ENCODE assay signal across 17 cellular contexts in genomic region chr22:29758959-29759358, GRCh38. TPM values are rescaled to one million over a fixed set of nuclear protein-coding genes. Genes with fewer than 3 reads are reported as not detected.
A peak's percentile ranks its signal among the peaks of the same experiment; 100 is the strongest.
DNase-seq lines count a peak whose midpoint lies in the region; ATAC-seq and TF ChIP-seq lines count a peak whose summit lies in the region.
"Had no signal": no experiment of that assay in that cellular context is flagged by ENCODE, and none has a peak within 500 bp of the region (broad histone marks: within the 10 kb centered on the region; RNA-seq: fewer than 3 reads in every experiment).

No MANE protein-coding gene starts in this region.

- no peaks in the 10 kb centered on the region for H3K36me3 ChIP-seq in cardiac muscle cell
- H3K36me3 ChIP-seq in left ventricle myocardium inferior: no peaks in the 10 kb centered on the region
- no peaks in the 10 kb centered on the region for H3K36me3 ChIP-seq in SJSA1
- no peaks in the 10 kb centered on the region for H3K36me3 ChIP-seq in neural progenitor cell
- H3K36me3 ChIP-seq in tibial nerve: peaks cover 0 to 8% (median 0%) of the 10 kb centered on the region in 3 donors

- TF ChIP-seq CTCF in cardiac muscle cell (IDR thresholded peaks at IDR 0.05; ENCODE audit: low read depth, low read length) (no peak), left ventricle myocardium inferior (IDR thresholded peaks at IDR 0.05; ENCODE audit: borderline replicate concordance) (no peak), neural progenitor cell (IDR thresholded peaks at IDR 0.05) (no peak), tibial nerve (IDR thresholded peaks at IDR 0.05) (no peak), omental fat pad (IDR thresholded peaks at IDR 0.05) (no peak)

- H3K27ac ChIP-seq in cardiac muscle cell (peak overlapping the region; percentile 78), left ventricle myocardium inferior (replicated peaks) (no peak overlapping the region), SJSA1 (peak overlapping the region; percentile 54), neural progenitor cell (no peak overlapping the region), tibial nerve (peak overlapping the region in 3 of 4 donors; percentile 24 to 65 (median 53))

- H2AFZ ChIP-seq in neural progenitor cell (replicated peaks): no peak overlapping the region

- H3K4me3 Mint-ChIP-seq in neural progenitor cell: no peak overlapping the region
- no peak overlapping the region for H3K4me3 Mint-ChIP-seq in activated T-cell treated with anti-CD3 and anti-CD28 coated beads, Interleukin-2, amount 50 U/mL, for 4 hours
- H3K4me3 Mint-ChIP-seq: IgD-negative memory B cell had no signal

- no peak overlapping the region for H3K9ac ChIP-seq in neural progenitor cell

- peaks cover 16% of the 10 kb centered on the region for H4K20me1 ChIP-seq in neural progenitor cell (ENCODE audit: low read depth)

- no peak for TF ChIP-seq POLR2A in tibial nerve (IDR thresholded peaks at IDR 0.05)

- no peaks in the 10 kb centered on the region for H3K9me3 Mint-ChIP-seq in neural progenitor cell
- no peaks in the 10 kb centered on the region for H3K9me3 Mint-ChIP-seq in activated T-cell treated with anti-CD3 and anti-CD28 coated beads, Interleukin-2, amount 50 U/mL, for 4 hours
- H3K9me3 Mint-ChIP-seq: IgD-negative memory B cell had no signal

- peaks cover 22% of the 10 kb centered on the region for H3K4me1 Mint-ChIP-seq in neural progenitor cell
- no peaks in the 10 kb centered on the region for H3K4me1 Mint-ChIP-seq in activated T-cell treated with anti-CD3 and anti-CD28 coated beads, Interleukin-2, amount 50 U/mL, for 4 hours (ENCODE audit: low read depth)

- intact Hi-C loops in left ventricle myocardium inferior (cut with micrococcal nuclease): no loop called here

- H3K27me3 Mint-ChIP-seq in neural progenitor cell (ENCODE audit: insufficient read depth, low read depth): peaks cover 9% of the 10 kb centered on the region
- no peaks in the 10 kb centered on the region for H3K27me3 Mint-ChIP-seq in activated T-cell treated with anti-CD3 and anti-CD28 coated beads, Interleukin-2, amount 50 U/mL, for 4 hours (ENCODE audit: low read depth)
- H3K27me3 Mint-ChIP-seq: IgD-negative memory B cell had no signal

- peaks cover 10% of the 10 kb centered on the region for H3F3A ChIP-seq in neural progenitor cell (ENCODE audit: low read depth)

- no peaks in the 10 kb centered on the region for H3K36me3 Mint-ChIP-seq in neural progenitor cell
- H3K36me3 Mint-ChIP-seq in activated T-cell treated with anti-CD3 and anti-CD28 coated beads, Interleukin-2, amount 50 U/mL, for 4 hours (ENCODE audit: insufficient read depth): no peaks in the 10 kb centered on the region

- ATAC-seq in omental fat pad (ENCODE audit: low FRiP score): no peak
- ATAC-seq in activated T-cell treated with anti-CD3 and anti-CD28 coated beads, Interleukin-2, amount 50 U/mL, for 4 hours: no peak
- ATAC-seq: HCT116 had no signal

- H3K79me2 ChIP-seq in neural progenitor cell (ENCODE audit: low read depth): no peaks in the 10 kb centered on the region

- H3K27me3 ChIP-seq in cardiac muscle cell (no peaks in the 10 kb centered on the region), left ventricle myocardium inferior (ENCODE audit: low read depth) (no peaks in the 10 kb centered on the region), SJSA1 (replicated peaks) (no peaks in the 10 kb centered on the region), neural progenitor cell (no peaks in the 10 kb centered on the region), tibial nerve (no peaks in the 10 kb centered on the region)

- DNase-seq in cardiac muscle cell (ENCODE audit: low read depth in 1 of 2, low spot score in 1 of 2) (no peak), left ventricle myocardium inferior (no peak), SJSA1 (ENCODE audit: low read depth in 1 of 2, low spot score in 2 of 2) (no peak), neural progenitor cell (ENCODE audit: low spot score) (no peak), tibial nerve (ENCODE audit: low spot score in 2 of 2) (no peak), omental fat pad (ENCODE audit: low spot score) (no peak), NCI-H187 (lab: John Stamatoyannopoulos, UW) (no peak)
- DNase-seq in activated T-cell treated with anti-CD3 and anti-CD28 coated beads, Interleukin-2, amount 50 U/mL, for 4 hours: no peak
- DNase-seq: DMS79, NCI-H1105 treated with DMSO at 0.1 percent for 48 hours, NCI-H2081, NCI-H446, NCI-H526 treated with DMSO at 0.1 percent for 48 hours, RPMI8226, SHP77 treated with DMSO at 0.1 percent for 48 hours had no signal

- H3K27ac Mint-ChIP-seq in neural progenitor cell: peak overlapping the region; percentile 58
- H3K27ac Mint-ChIP-seq: IgD-negative memory B cell had no signal

- peak overlapping the region; percentile 18 for H3K4me2 ChIP-seq in neural progenitor cell

- H3K4me3 ChIP-seq in cardiac muscle cell: no peak overlapping the region
- no peak overlapping the region for H3K4me3 ChIP-seq in left ventricle myocardium inferior
- H3K4me3 ChIP-seq in SJSA1: no peak overlapping the region
- H3K4me3 ChIP-seq in neural progenitor cell: no peak overlapping the region
- H3K4me3 ChIP-seq in tibial nerve: no peak overlapping the region

- no peak for TF ChIP-seq EP300 in tibial nerve (IDR thresholded peaks at IDR 0.05)

- H3K9me3 ChIP-seq in cardiac muscle cell (ENCODE audit: low read depth): no peaks in the 10 kb centered on the region
- H3K9me3 ChIP-seq in left ventricle myocardium inferior (replicated peaks): no peaks in the 10 kb centered on the region
- H3K9me3 ChIP-seq in SJSA1 (replicated peaks): no peaks in the 10 kb centered on the region
- no peaks in the 10 kb centered on the region for H3K9me3 ChIP-seq in neural progenitor cell (ENCODE audit: low read depth)
- no peaks in the 10 kb centered on the region for H3K9me3 ChIP-seq in tibial nerve

- H3K4me1 ChIP-seq in cardiac muscle cell (ENCODE audit: low read depth): peaks cover 6% of the 10 kb centered on the region
- peaks cover 22% of the 10 kb centered on the region for H3K4me1 ChIP-seq in left ventricle myocardium inferior
- peaks cover 30% of the 10 kb centered on the region for H3K4me1 ChIP-seq in SJSA1 (replicated peaks)
- H3K4me1 ChIP-seq in neural progenitor cell: peaks cover 12% of the 10 kb centered on the region
- H3K4me1 ChIP-seq in tibial nerve: peaks cover 0 to 23% (median 3%) of the 10 kb centered on the region in 4 donors

- 44 to 62% methylated on average over 5 of the region's 5 CpGs for WGBS in tibial nerve, 2 donors

RNA-seq across cellular contexts. Expression of gene ZMAT5, which starts 7.8 kb away (rescaled TPM):
- total RNA-seq in cardiac muscle cell (40.5 and 42.3 TPM in 2 replicates), left ventricle myocardium inferior (20.6 TPM), neural progenitor cell (ENCODE audit: low replicate concordance) (20.8 and 26.7 TPM in 2 replicates), tibial nerve (10 to 100 TPM; 22.1 to 29.3 (median 26.6) TPM), omental fat pad (10 to 100 TPM in 3 of 4 donors, 1 to 10 TPM in 1; 8.3 to 23.0 (median 16.9) TPM)
- polyA plus RNA-seq in cardiac muscle cell: 65.7 and 76.1 TPM in 2 replicates
- total RNA-seq in SJSA1 (2014; rRNA removed; shearing (Covaris generic)): 36.8 and 37.0 TPM in 2 replicates
- total RNA-seq in activated T-cell treated with anti-CD3 and anti-CD28 coated beads, Interleukin-2, amount 50 U/mL, for 4 hours: 10 to 100 TPM; 23.9 to 27.8 (median 26.5) TPM

RNA-seq across cellular contexts. Expression of gene UQCR10, which starts 8.2 kb away (rescaled TPM):
- total RNA-seq in cardiac muscle cell: 107 and 262 TPM in 2 replicates
- polyA plus RNA-seq in cardiac muscle cell: 499 and 613 TPM in 2 replicates
- total RNA-seq in left ventricle myocardium inferior: 403 TPM
- 150 and 218 TPM in 2 replicates for total RNA-seq in SJSA1 (2014; rRNA removed; shearing (Covaris generic))
- 48.7 and 57.5 TPM in 2 replicates for total RNA-seq in neural progenitor cell (ENCODE audit: low replicate concordance)
- total RNA-seq in tibial nerve: 10 to 100 TPM; 30.4 to 56.7 (median 35.5) TPM
- 10 to 100 TPM; 47.3 to 73.6 (median 65.4) TPM for total RNA-seq in omental fat pad
- total RNA-seq in activated T-cell treated with anti-CD3 and anti-CD28 coated beads, Interleukin-2, amount 50 U/mL, for 4 hours: 100 to 1,000 TPM in 1 of 3 donors, 10 to 100 TPM in 2; 90.9 to 103 (median 91.1) TPM

RNA-seq across cellular contexts. Expression of gene CABP7, which starts 39.2 kb away (rescaled TPM):
- total RNA-seq in cardiac muscle cell: not detected in 2 replicates
- polyA plus RNA-seq in cardiac muscle cell: 0.11 and 0.26 TPM in 2 replicates
- total RNA-seq in left ventricle myocardium inferior: not detected
- not detected in 2 replicates for total RNA-seq in SJSA1 (2014; rRNA removed; shearing (Covaris generic))
- total RNA-seq in neural progenitor cell (ENCODE audit: low replicate concordance): 0.09 TPM in 1 of 2 replicates, not detected in the other
- total RNA-seq in tibial nerve: under 1 TPM in 1 of 4 donors, not detected in 3; 0.20 TPM
- total RNA-seq in omental fat pad: under 1 TPM in 2 of 4 donors, not detected in 2; 0.13 to 0.19 TPM
- total RNA-seq in activated T-cell treated with anti-CD3 and anti-CD28 coated beads, Interleukin-2, amount 50 U/mL, for 4 hours: under 1 TPM; 0.11 to 0.20 (median 0.13) TPM

Comparison
In these comparisons a context has a peak if more than half of its experiments do, and no peak if none do; other contexts are left out.
1. H3K27ac ChIP-seq: peak in cardiac muscle cell (single experiment), SJSA1 (single experiment) and tibial nerve (3 of 4); none in left ventricle myocardium inferior (single experiment) and neural progenitor cell (single experiment).